1 cellular context compared by ENCODE assay signal in the genomic region with DNA sequence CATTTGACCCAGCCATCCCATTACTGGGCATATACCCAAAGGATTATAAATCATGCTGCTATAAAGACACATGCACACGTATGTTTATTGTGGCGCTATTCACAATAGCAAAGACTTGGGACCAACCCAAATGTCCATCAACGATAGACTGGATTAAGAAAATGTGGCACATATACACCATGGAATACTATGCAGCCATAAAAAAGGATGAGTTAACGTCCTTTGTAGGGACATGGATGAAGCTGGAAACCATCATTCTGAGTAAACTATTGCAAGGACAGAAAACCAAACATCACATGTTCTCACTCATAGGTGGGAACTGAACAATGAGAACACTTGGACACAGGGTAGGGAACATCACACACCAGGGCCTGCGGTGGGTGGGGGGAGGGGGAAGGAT.
TF ChIP-seq lines count a peak whose summit lies in the region.

No MANE protein-coding gene starts in this region.

TF ChIP-seq in HEK293, 187 proteins besides CTCF, POLR2A, EP300 and RAD21:
- TF ChIP-seq, protein P1, sequence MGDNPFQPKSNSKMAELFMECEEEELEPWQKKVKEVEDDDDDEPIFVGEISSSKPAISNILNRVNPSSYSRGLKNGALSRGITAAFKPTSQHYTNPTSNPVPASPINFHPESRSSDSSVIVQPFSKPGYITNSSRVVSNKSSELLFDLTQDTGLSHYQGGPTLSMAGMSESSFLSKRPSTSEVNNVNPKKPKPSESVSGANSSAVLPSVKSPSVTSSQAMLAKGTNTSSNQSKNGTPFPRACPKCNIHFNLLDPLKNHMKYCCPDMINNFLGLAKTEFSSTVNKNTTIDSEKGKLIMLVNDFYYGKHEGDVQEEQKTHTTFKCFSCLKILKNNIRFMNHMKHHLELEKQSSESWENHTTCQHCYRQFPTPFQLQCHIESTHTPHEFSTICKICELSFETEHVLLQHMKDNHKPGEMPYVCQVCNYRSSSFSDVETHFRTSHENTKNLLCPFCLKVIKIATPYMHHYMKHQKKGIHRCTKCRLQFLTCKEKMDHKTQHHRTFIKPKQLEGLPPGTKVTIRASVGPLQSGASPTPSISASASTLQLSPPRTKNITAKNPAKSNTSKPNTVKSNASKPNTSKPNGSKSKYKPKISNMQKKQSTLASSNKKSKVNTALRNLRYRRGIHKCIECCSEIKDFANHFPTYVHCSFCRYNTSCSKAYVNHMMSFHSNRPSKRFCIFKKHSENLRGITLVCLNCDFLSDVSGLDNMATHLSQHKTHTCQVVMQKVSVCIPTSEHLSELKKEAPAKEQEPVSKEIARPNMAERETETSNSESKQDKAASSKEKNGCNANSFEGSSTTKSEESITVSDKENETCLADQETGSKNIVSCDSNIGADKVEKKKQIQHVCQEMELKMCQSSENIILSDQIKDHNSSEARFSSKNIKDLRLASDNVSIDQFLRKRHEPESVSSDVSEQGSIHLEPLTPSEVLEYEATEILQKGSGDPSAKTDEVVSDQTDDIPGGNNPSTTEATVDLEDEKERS (tag by site-specific recombination; IDR thresholded peaks at IDR 0.05), result peak; percentile 55; the same call in 1 of the 2 replicates
- TF ChIP-seq ZNF146 (tag by site-specific recombination; IDR thresholded peaks at IDR 0.05), result peak; percentile 61
